14 cellular contexts compared by ENCODE assay signal in genomic region chr6:113586966-113587699, GRCh38.
DNase-seq lines count a peak whose midpoint lies in the region; ATAC-seq and TF ChIP-seq lines count a peak whose summit lies in the region.
"Had no signal": no experiment of that assay in that cellular context is flagged by ENCODE, and none has a peak within 500 bp of the region (broad histone marks: within the 10 kb centered on the region; RNA-seq: fewer than 3 reads in every experiment).

No MANE protein-coding gene starts in this region.

- H3K4me1 ChIP-seq in testis, result no peaks in the 10 kb centered on the region

- WGBS in testis, 2 donors, result 62% methylated on average over 6 of the region's 6 CpGs

- no peak for TF ChIP-seq CTCF in testis (IDR thresholded peaks at IDR 0.05)

- no peaks in the 10 kb centered on the region for H3K36me3 ChIP-seq in testis (ENCODE audit: low read depth, missing control alignments)

- ATAC-seq in HG02970 (IDR thresholded peaks at IDR 0.05; ENCODE audit: low FRiP score, unreplicated experiment), result no peak
- ATAC-seq: CD8-positive, alpha-beta T cell; T-cell had no signal

- no peak overlapping the region for H3K27ac ChIP-seq in testis
- H3K27ac ChIP-seq: 22Rv1 had no signal

- H3K4me3 ChIP-seq in iPS-18c (ENCODE audit: insufficient read depth, low read depth, low read length) (peak overlapping the region; percentile 30), testis (no peak overlapping the region)

- intact Hi-C loops in testis (cut with DNase I; ENCODE audit: low total_unique reads), result no loop called here

- no peaks in the 10 kb centered on the region for H3K9me3 ChIP-seq in iPS-18c (ENCODE audit: control insufficient read depth, insufficient read depth, low read length)
- H3K9me3 ChIP-seq in testis, result no peaks in the 10 kb centered on the region

- no peaks in the 10 kb centered on the region for H3K27me3 ChIP-seq in testis

- TF ChIP-seq POLR2A in testis (IDR thresholded peaks at IDR 0.05), result no peak

- DNase-seq in NCI-H1417 (lab: John Stamatoyannopoulos, UW) (peak; percentile 6 to 64 (median 17)), NCI-H1417 treated with DMSO at 0.1 percent for 48 hours (lab: John Stamatoyannopoulos, UW) (no peak), NCI-H774 (lab: John Stamatoyannopoulos, UW) (peak; percentile 86), superior temporal gyrus (ENCODE audit: extremely low spot score) (peak; percentile 55), testis (no peak), HuH-7 (ENCODE audit: low spot score) (no peak)
- DNase-seq: activated T-cell treated with anti-CD3 and anti-CD28 coated beads for 4 hours; CD8-positive, alpha-beta T cell; dermis blood vessel endothelial cell; islet precursor cell; T-cell had no signal

Comparison
In these comparisons a context has a peak if more than half of its experiments do, and no peak if none do; other contexts are left out.
1. DNase-seq: peak in NCI-H1417 (3 of 3), NCI-H774 (single experiment) and superior temporal gyrus (single experiment); none in NCI-H1417 treated with DMSO at 0.1 percent for 48 hours (single experiment), testis (single experiment) and HuH-7 (single experiment).